ENCODE assay signal across 9 cellular contexts in the genomic region with DNA sequence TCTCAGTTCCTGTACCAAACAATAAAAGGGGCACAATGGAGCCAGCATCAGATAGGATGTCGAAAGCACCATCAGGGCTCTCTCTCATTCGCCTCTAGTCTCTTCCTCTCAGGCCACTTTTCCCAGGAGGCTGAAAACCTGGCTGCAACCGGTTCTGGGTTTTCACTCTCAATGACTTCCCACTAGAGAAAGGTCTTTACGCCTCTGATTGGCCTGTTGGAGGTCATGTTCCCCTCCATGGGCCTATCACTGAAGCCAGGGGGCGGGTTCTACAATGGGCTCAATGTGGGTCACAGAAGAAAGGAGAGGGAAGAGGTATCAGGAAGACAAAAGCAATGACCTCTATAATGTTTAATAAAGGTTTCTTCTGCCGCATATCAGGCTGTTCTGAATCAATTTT.
DNase-seq lines count a peak whose midpoint lies in the region; ATAC-seq, FAIRE-seq and TF ChIP-seq lines count a peak whose summit lies in the region.
"Had no signal": no experiment of that assay in that cellular context is flagged by ENCODE, and none has a peak within 500 bp of the region (broad histone marks: within the 10 kb centered on the region; RNA-seq: fewer than 3 reads in every experiment).

No MANE protein-coding gene starts in this region.

- H3K36me3 Mint-ChIP-seq in memory B cell = peaks cover 14% of the 10 kb centered on the region

- H3K4me3 ChIP-seq in BLaER1 = no peak overlapping the region
- H3K4me3 ChIP-seq in coronary artery = peak overlapping the region; percentile 36

- no peak overlapping the region for H3K4me3 Mint-ChIP-seq in memory B cell

- DNase-seq in HPDE6-E6E7 (ENCODE audit: extremely low spot score) = peak; percentile 47
- no peak for DNase-seq in coronary artery (ENCODE audit: low spot score)
- DNase-seq in memory B cell (ENCODE audit: low spot score in 2 of 2) = no peak
- no peak for DNase-seq in H54 (ENCODE audit: insufficient read length, low spot score)
- DNase-seq in globus pallidus (ENCODE audit: low spot score) = no peak
- DNase-seq in activated CD8-positive, alpha-beta memory T cell treated with anti-CD3 and anti-CD28 coated beads, Interleukin-2, amount 50 U/mL, for 48 hours = no peak
- DNase-seq in NCI-H510A (lab: John Stamatoyannopoulos, UW) = no peak
- DNase-seq: IMR-90 had no signal

- peaks cover 27% of the 10 kb centered on the region; the same call in 1 of the 2 replicates for H3K4me1 ChIP-seq in BLaER1

- H3K27me3 ChIP-seq in BLaER1 = no peaks in the 10 kb centered on the region

- H3K9me3 Mint-ChIP-seq in memory B cell = no peaks in the 10 kb centered on the region

- H3K27ac ChIP-seq in BLaER1 (no peak overlapping the region), coronary artery (peak overlapping the region in 1 of 2 donors; percentile 18)

- H3K27ac Mint-ChIP-seq in memory B cell = no peak overlapping the region

- peaks cover 63% of the 10 kb centered on the region for H4K20me1 ChIP-seq in BLaER1

- peaks cover 43% of the 10 kb centered on the region for H3K4me1 Mint-ChIP-seq in memory B cell

- TF ChIP-seq POLR2A in H54 (IDR thresholded peaks at IDR 0.05; ENCODE audit: low read depth, low read length) = no peak

- no peak for FAIRE-seq in H54 (lab: Jason Lieb, UNC)

- ATAC-seq in memory B cell (ENCODE audit: low read depth) = peak; percentile 50

- no peaks in the 10 kb centered on the region for H3K27me3 Mint-ChIP-seq in memory B cell

- H3K9me3 ChIP-seq in BLaER1 = peaks cover 10% of the 10 kb centered on the region; the same call in 1 of the 2 replicates

- H3K9ac ChIP-seq in BLaER1 = no peak overlapping the region

- H3K36me3 ChIP-seq in BLaER1 = peaks cover 26% of the 10 kb centered on the region

- peak overlapping the region; percentile 9; the same call in 1 of the 2 replicates for H3K4me2 ChIP-seq in BLaER1

- no peak for TF ChIP-seq CTCF in coronary artery (IDR thresholded peaks at IDR 0.05)
